In genomic region chr7:155317114-155317434, GRCh38 we compare ENCODE assay signal across 2 cellular contexts.
TF ChIP-seq lines count a peak whose summit lies in the region.

No MANE protein-coding gene starts in this region.

TF ChIP-seq in HEK293, 187 proteins besides CTCF, POLR2A, EP300 and RAD21:
- TF ChIP-seq ZNF626 (tag by site-specific recombination; IDR thresholded peaks at IDR 0.05) (no peak), ZFHX2 (tag by site-specific recombination; conservative IDR thresholded peaks at IDR 0.05) (no peak), KLF9 (tag by site-specific recombination; IDR thresholded peaks at IDR 0.05; ENCODE audit: low read depth) (no peak), ZIC2 (tag by site-specific recombination; IDR thresholded peaks at IDR 0.05) (peak; percentile 69), ZNF544 (tag by site-specific recombination; IDR thresholded peaks at IDR 0.05) (no peak), ZNF521 (tag by site-specific recombination; IDR thresholded peaks at IDR 0.05) (no peak), ZNF146 (tag by site-specific recombination; IDR thresholded peaks at IDR 0.05) (no peak)

TF ChIP-seq in K562, 482 proteins besides CTCF, POLR2A, EP300 and RAD21:
- TF ChIP-seq ETV5 (CRISPR knock-in tag; IDR thresholded peaks at IDR 0.05; ENCODE audit: low read depth) (0 out of 2 replicates have a peak, but pooled peaks have one; percentile 62), RBM25 (IDR thresholded peaks at IDR 0.05; ENCODE audit: low read depth, low read length, severe bottlenecking) (no peak), TAF15 (IDR thresholded peaks at IDR 0.05; ENCODE audit: low read depth, low read length) (no peak), HLTF (IDR thresholded peaks at IDR 0.05) (no peak), GATA2 (CRISPR knock-in tag; IDR thresholded peaks at IDR 0.05) (0 out of 2 replicates have a peak, but pooled peaks have one; percentile 43), ZNF699 (CRISPR knock-in tag; IDR thresholded peaks at IDR 0.05; ENCODE audit: insufficient replicate concordance) (no peak), BRD9 (IDR thresholded peaks at IDR 0.05; ENCODE audit: low read depth, partially characterized antibody) (no peak), ZNF12 (CRISPR knock-in tag; IDR thresholded peaks at IDR 0.05) (peak; percentile 92; the same call in 1 of the 2 replicates), STAT5B (CRISPR knock-in tag; IDR thresholded peaks at IDR 0.05) (no peak)
- TF ChIP-seq, protein P1, sequence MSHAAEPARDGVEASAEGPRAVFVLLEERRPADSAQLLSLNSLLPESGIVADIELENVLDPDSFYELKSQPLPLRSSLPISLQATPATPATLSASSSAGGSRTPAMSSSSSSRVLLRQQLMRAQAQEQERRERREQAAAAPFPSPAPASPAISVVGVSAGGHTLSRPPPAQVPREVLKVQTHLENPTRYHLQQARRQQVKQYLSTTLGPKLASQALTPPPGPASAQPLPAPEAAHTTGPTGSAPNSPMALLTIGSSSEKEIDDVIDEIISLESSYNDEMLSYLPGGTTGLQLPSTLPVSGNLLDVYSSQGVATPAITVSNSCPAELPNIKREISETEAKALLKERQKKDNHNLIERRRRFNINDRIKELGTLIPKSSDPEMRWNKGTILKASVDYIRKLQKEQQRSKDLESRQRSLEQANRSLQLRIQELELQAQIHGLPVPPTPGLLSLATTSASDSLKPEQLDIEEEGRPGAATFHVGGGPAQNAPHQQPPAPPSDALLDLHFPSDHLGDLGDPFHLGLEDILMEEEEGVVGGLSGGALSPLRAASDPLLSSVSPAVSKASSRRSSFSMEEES (CRISPR knock-in tag; IDR thresholded peaks at IDR 0.05) = no peak
- TF ChIP-seq, protein P2, sequence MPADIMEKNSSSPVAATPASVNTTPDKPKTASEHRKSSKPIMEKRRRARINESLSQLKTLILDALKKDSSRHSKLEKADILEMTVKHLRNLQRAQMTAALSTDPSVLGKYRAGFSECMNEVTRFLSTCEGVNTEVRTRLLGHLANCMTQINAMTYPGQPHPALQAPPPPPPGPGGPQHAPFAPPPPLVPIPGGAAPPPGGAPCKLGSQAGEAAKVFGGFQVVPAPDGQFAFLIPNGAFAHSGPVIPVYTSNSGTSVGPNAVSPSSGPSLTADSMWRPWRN (IDR thresholded peaks at IDR 0.05; ENCODE audit: low read depth) = no peak
